In genomic region chrX:154370882-154371770, GRCh38 we compare ENCODE assay signal across 8 cellular contexts. TPM values are rescaled to one million over a fixed set of nuclear protein-coding genes. Genes with fewer than 3 reads are reported as not detected.
DNase-seq lines count a peak whose midpoint lies in the region; ATAC-seq and TF ChIP-seq lines count a peak whose summit lies in the region.

No MANE protein-coding gene starts in this region.

- POLR2A ChIA-PET in activated CD4-positive, alpha-beta T cell treated with anti-CD3 and anti-CD28 coated beads for 36 hours (lab: Charles Lee): interaction anchor here (0.6 to 1.0 kb wide), 6 partner anchors 27 to 400 kb away, joined by 3 to 4 read pairs (median 4); partner anchors contain the start of genes HCFC1 and SLC10A3

- H3K4me3 Mint-ChIP-seq in activated CD4-positive, alpha-beta T cell treated with anti-CD3 and anti-CD28 coated beads for 36 hours: peak overlapping the region; percentile 86

- H3K36me3 Mint-ChIP-seq in activated CD4-positive, alpha-beta T cell treated with anti-CD3 and anti-CD28 coated beads for 36 hours (ENCODE audit: low read depth): peaks cover 19% of the 10 kb centered on the region

- CTCF ChIA-PET in activated CD4-positive, alpha-beta T cell treated with anti-CD3 and anti-CD28 coated beads for 36 hours (lab: Charles Lee): interaction anchor here (0.6 kb wide), 1 partner anchor 9 kb away, joined by 3 read pairs; no protein-coding TSS in a partner anchor

- H3K9me3 Mint-ChIP-seq in activated CD4-positive, alpha-beta T cell treated with anti-CD3 and anti-CD28 coated beads for 36 hours (ENCODE audit: low read depth): no peaks in the 10 kb centered on the region

- H3K27me3 Mint-ChIP-seq in activated CD4-positive, alpha-beta T cell treated with anti-CD3 and anti-CD28 coated beads for 36 hours: no peaks in the 10 kb centered on the region

- H3K27ac Mint-ChIP-seq in activated CD4-positive, alpha-beta T cell treated with anti-CD3 and anti-CD28 coated beads for 36 hours: peak overlapping the region; percentile 55

- ATAC-seq in GM19025 (IDR thresholded peaks at IDR 0.05; ENCODE audit: low read depth, unreplicated experiment) (peak; percentile 51), HG03342 (IDR thresholded peaks at IDR 0.05; ENCODE audit: unreplicated experiment) (peak; percentile 63), left lobe of liver (peak; percentile 79)
- ATAC-seq in activated CD4-positive, alpha-beta T cell treated with anti-CD3 and anti-CD28 coated beads for 36 hours: peak; percentile 55

- H3K4me3 ChIP-seq in choroid plexus epithelial cell (ENCODE audit: low read depth, low read length): peak overlapping the region; percentile 87

- no peak for TF ChIP-seq CTCF in choroid plexus epithelial cell (conservative IDR thresholded peaks at IDR 0.05; ENCODE audit: low read depth, low read length)

- peaks cover 22% of the 10 kb centered on the region for H3K4me1 Mint-ChIP-seq in activated CD4-positive, alpha-beta T cell treated with anti-CD3 and anti-CD28 coated beads for 36 hours

- intact Hi-C loops in activated CD4-positive, alpha-beta T cell treated with anti-CD3 and anti-CD28 coated beads for 36 hours (cut with DNase I, micrococcal nuclease): loop anchor here (1.0 to 10.0 kb wide), 10 partner anchors 8 to 646 kb away; partner anchors contain the start of genes ARHGAP4 (in 2 of the 2), ABCD1 (in 1 of the 2), BCAP31 (in 1 of the 2) and EMD (in 1 of the 2)

- DNase-seq in AG08395 (ENCODE audit: low spot score) (peak; percentile 68), NCI-H460 (ENCODE audit: extremely low read depth, low read depth) (peak; percentile 95), choroid plexus epithelial cell (ENCODE audit: low read depth) (peak; percentile 94), left lobe of liver (ENCODE audit: low spot score) (peak; percentile 89)
- peak; percentile 96 for DNase-seq in activated CD4-positive, alpha-beta T cell treated with anti-CD3 and anti-CD28 coated beads for 36 hours
- DNase-seq in stimulated activated CD4-positive, alpha-beta T cell treated with anti-CD3 and anti-CD28 coated beads, Interleukin-1b, Interleukin-23, amount 100 ng/mL, for 48 hours: peak; percentile 93

RNA-seq across cellular contexts. Expression of gene FLNA, which starts 3.3 kb away (rescaled TPM):
- 901 and 1,031 TPM in 2 replicates for total RNA-seq in NCI-H460 (2014; rRNA removed; shearing (Covaris generic))
- 755 and 1,079 TPM in 2 replicates for polyA plus RNA-seq in NCI-H460 (2014; cell fraction: nucleus; rRNA removed)
- total RNA-seq in activated CD4-positive, alpha-beta T cell treated with anti-CD3 and anti-CD28 coated beads for 36 hours: 1,000 to 10,000 TPM in 1 of 2 experiments, 100 to 1,000 TPM in 1; 891 to 1,083 TPM
- 76.6 TPM for total RNA-seq in left lobe of liver

RNA-seq across cellular contexts. Expression of gene EMD, which starts 8.0 kb away (rescaled TPM):
- 85.8 and 98.2 TPM in 2 replicates for total RNA-seq in NCI-H460 (2014; rRNA removed; shearing (Covaris generic))
- polyA plus RNA-seq in NCI-H460 (2014; cell fraction: nucleus; rRNA removed): 114 and 118 TPM in 2 replicates
- total RNA-seq in activated CD4-positive, alpha-beta T cell treated with anti-CD3 and anti-CD28 coated beads for 36 hours: 10 to 100 TPM; 75.9 to 89.4 TPM
- 19.5 TPM for total RNA-seq in left lobe of liver

RNA-seq across cellular contexts. Expression of gene RPL10, which starts 27.1 kb away (rescaled TPM):
- total RNA-seq in NCI-H460 (2014; rRNA removed; shearing (Covaris generic)): 5,948 and 7,043 TPM in 2 replicates
- 3,147 and 3,217 TPM in 2 replicates for polyA plus RNA-seq in NCI-H460 (2014; cell fraction: nucleus; rRNA removed)
- 1,000 to 10,000 TPM; 1,286 to 2,705 TPM for total RNA-seq in activated CD4-positive, alpha-beta T cell treated with anti-CD3 and anti-CD28 coated beads for 36 hours
- total RNA-seq in left lobe of liver: 1,085 TPM

RNA-seq across cellular contexts. Expression of gene DNASE1L1, which starts 37.9 kb away (rescaled TPM):
- 45.8 and 48.9 TPM in 2 replicates for total RNA-seq in NCI-H460 (2014; rRNA removed; shearing (Covaris generic))
- polyA plus RNA-seq in NCI-H460 (2014; cell fraction: nucleus; rRNA removed): 97.8 and 98.3 TPM in 2 replicates
- 10 to 100 TPM; 12.6 to 13.4 TPM for total RNA-seq in activated CD4-positive, alpha-beta T cell treated with anti-CD3 and anti-CD28 coated beads for 36 hours
- 14.9 TPM for total RNA-seq in left lobe of liver

RNA-seq across cellular contexts. Expression of gene TAFAZZIN, which starts 40.2 kb away (rescaled TPM):
- total RNA-seq in NCI-H460 (2014; rRNA removed; shearing (Covaris generic)): 43.7 and 53.6 TPM in 2 replicates
- polyA plus RNA-seq in NCI-H460 (2014; cell fraction: nucleus; rRNA removed): 279 and 297 TPM in 2 replicates
- total RNA-seq in activated CD4-positive, alpha-beta T cell treated with anti-CD3 and anti-CD28 coated beads for 36 hours: 10 to 100 TPM; 43.8 to 49.0 TPM
- 21.0 TPM for total RNA-seq in left lobe of liver

Comparison
In these comparisons a context has a peak if more than half of its experiments do, and no peak if none do; other contexts are left out.
1. Peak in every context shown above with its lines: DNase-seq, ATAC-seq and H3K4me3 ChIP-seq.
2. RNA of gene FLNA, which starts 3.3 kb away (total RNA-seq): 891 to 1,083 TPM in activated CD4-positive, alpha-beta T cell treated with anti-CD3 and anti-CD28 coated beads for 36 hours and 901 to 1,031 TPM in NCI-H460; 76.6 TPM in left lobe of liver (single experiment); every median in the first group is over 10 times any median in the second.